In genomic region chr5:175507671-175508070, GRCh38 we compare ENCODE assay signal across 8 cellular contexts. TPM values are rescaled to one million over a fixed set of nuclear protein-coding genes. Genes with fewer than 3 reads are reported as not detected.
DNase-seq lines count a peak whose midpoint lies in the region; ATAC-seq lines count a peak whose summit lies in the region.
"Not testable (repeated sequence)": the region's sequence is repeated elsewhere in the genome, so short reads cannot be mapped to it uniquely, and the experiment has no call there.

No MANE protein-coding gene starts in this region.

- H3K4me3 ChIP-seq in CD4-positive, alpha-beta memory T cell (ENCODE audit: low read length in 2 of 2) = not testable (repeated sequence)

- ATAC-seq in activated naive CD8-positive, alpha-beta T cell treated with anti-CD3 and anti-CD28 coated beads, Interleukin-2, amount 10 ng/mL, durations not matched to agents 7 days and 5 days (ENCODE audit: low read depth) = peak; percentile 96

- peak; percentile 28 to 63 (median 45) for DNase-seq in CD4-positive, alpha-beta memory T cell
- peak; percentile 86 for DNase-seq in activated CD4-positive, alpha-beta T cell treated with anti-CD3 and anti-CD28 coated beads, Interleukin-2, amount 10 ng/mL, durations not matched to agents 24 days and 14 days
- DNase-seq in activated T-cell treated with anti-CD3 and anti-CD28 coated beads for 1 hour (ENCODE audit: low read depth) = peak; percentile 22
- DNase-seq in activated effector memory CD4-positive, alpha-beta T cell treated with anti-CD3 and anti-CD28 coated beads, Interleukin-2, amount 50 U/mL, for 16 hours = peak; percentile 77
- DNase-seq in activated naive CD8-positive, alpha-beta T cell treated with anti-CD3 and anti-CD28 coated beads, Interleukin-2, amount 10 ng/mL, durations not matched to agents 7 days and 5 days = not testable (repeated sequence)
- peak; percentile 51 for DNase-seq in stimulated activated CD4-positive, alpha-beta T cell treated with anti-CD3 and anti-CD28 coated beads, Interleukin-15, amount 100 ng/mL, for 24 hours
- DNase-seq in stimulated activated CD8-positive, alpha-beta memory T cell treated with anti-CD3 and anti-CD28 coated beads, Interleukin-7, amount 100 ng/mL, for 4 hours (ENCODE audit: low read depth in 2 of 2) = peak; percentile 49 to 52

- peaks cover 11 to 39% (median 23%) of the 10 kb centered on the region in 4 donors for H3K4me1 Mint-ChIP-seq in CD4-positive, alpha-beta memory T cell
- H3K4me1 Mint-ChIP-seq in T-helper 1 cell treated with Interleukin-12 subunit alpha and Interleukin-12 subunit beta and Interleukin-4 antibody, amounts not matched to agents 30 μg/mL and 1 μg/mL, for 36 hours (ENCODE audit: low read depth) = peaks cover 32% of the 10 kb centered on the region
- H3K4me1 Mint-ChIP-seq in activated CD4-positive, alpha-beta T cell treated with anti-CD3 and anti-CD28 coated beads, Interleukin-2, amount 10 ng/mL, durations not matched to agents 24 days and 14 days = peaks cover 37% of the 10 kb centered on the region
- H3K4me1 Mint-ChIP-seq in activated naive CD8-positive, alpha-beta T cell treated with anti-CD3 and anti-CD28 coated beads, Interleukin-2, amount 10 ng/mL, durations not matched to agents 7 days and 5 days = peaks cover 31% of the 10 kb centered on the region

- peaks cover 18% of the 10 kb centered on the region for H3K4me1 ChIP-seq in CD4-positive, alpha-beta memory T cell (ENCODE audit: insufficient read depth, low read length)

- H3K36me3 Mint-ChIP-seq in CD4-positive, alpha-beta memory T cell = peaks cover 56 to 65% of the 10 kb centered on the region in 2 donors
- peaks cover 50% of the 10 kb centered on the region for H3K36me3 Mint-ChIP-seq in T-helper 1 cell treated with Interleukin-12 subunit alpha and Interleukin-12 subunit beta and Interleukin-4 antibody, amounts not matched to agents 30 μg/mL and 1 μg/mL, for 36 hours (ENCODE audit: low read depth)
- H3K36me3 Mint-ChIP-seq in activated CD4-positive, alpha-beta T cell treated with anti-CD3 and anti-CD28 coated beads, Interleukin-2, amount 10 ng/mL, durations not matched to agents 24 days and 14 days (ENCODE audit: low read depth) = peaks cover 79% of the 10 kb centered on the region
- H3K36me3 Mint-ChIP-seq in activated naive CD8-positive, alpha-beta T cell treated with anti-CD3 and anti-CD28 coated beads, Interleukin-2, amount 10 ng/mL, durations not matched to agents 7 days and 5 days = peaks cover 51% of the 10 kb centered on the region

- intact Hi-C loops in CD4-positive, alpha-beta memory T cell (cut with micrococcal nuclease) = loop anchor here (2.0 kb wide), 1 partner anchor 13 kb away; no protein-coding TSS in a partner anchor
- intact Hi-C loops in activated CD4-positive, alpha-beta T cell treated with anti-CD3 and anti-CD28 coated beads, Interleukin-2, amount 10 ng/mL, durations not matched to agents 24 days and 14 days (cut with micrococcal nuclease) = loop anchor here (1.0 kb wide), 1 partner anchor 10 kb away; no protein-coding TSS in a partner anchor

- H3K27me3 ChIP-seq in CD4-positive, alpha-beta memory T cell (ENCODE audit: insufficient read depth, low read length) = not testable (repeated sequence)

- not testable (repeated sequence) for H3K9me3 Mint-ChIP-seq in CD4-positive, alpha-beta memory T cell; T-helper 1 cell treated with Interleukin-12 subunit alpha and Interleukin-12 subunit beta and Interleukin-4 antibody, amounts not matched to agents 30 μg/mL and 1 μg/mL, for 36 hours; activated CD4-positive, alpha-beta T cell treated with anti-CD3 and anti-CD28 coated beads, Interleukin-2, amount 10 ng/mL, durations not matched to agents 24 days and 14 days; activated naive CD8-positive, alpha-beta T cell treated with anti-CD3 and anti-CD28 coated beads, Interleukin-2, amount 10 ng/mL, durations not matched to agents 7 days and 5 days

- not testable (repeated sequence) for H3K27ac ChIP-seq in CD4-positive, alpha-beta memory T cell (ENCODE audit: low read depth, low read length)

- H3K9me3 ChIP-seq in CD4-positive, alpha-beta memory T cell (ENCODE audit: control insufficient read depth in 1 of 2, low read length in 2 of 2) = not testable (repeated sequence)

- H3K27me3 Mint-ChIP-seq in CD4-positive, alpha-beta memory T cell; T-helper 1 cell treated with Interleukin-12 subunit alpha and Interleukin-12 subunit beta and Interleukin-4 antibody, amounts not matched to agents 30 μg/mL and 1 μg/mL, for 36 hours (ENCODE audit: low read depth); activated CD4-positive, alpha-beta T cell treated with anti-CD3 and anti-CD28 coated beads, Interleukin-2, amount 10 ng/mL, durations not matched to agents 24 days and 14 days; activated naive CD8-positive, alpha-beta T cell treated with anti-CD3 and anti-CD28 coated beads, Interleukin-2, amount 10 ng/mL, durations not matched to agents 7 days and 5 days: not testable (repeated sequence)

- H3K27ac Mint-ChIP-seq in CD4-positive, alpha-beta memory T cell = peak overlapping the region in 6 of 7 donors; percentile 22 to 82 (median 64)
- peak overlapping the region; percentile 71 for H3K27ac Mint-ChIP-seq in T-helper 1 cell treated with Interleukin-12 subunit alpha and Interleukin-12 subunit beta and Interleukin-4 antibody, amounts not matched to agents 30 μg/mL and 1 μg/mL, for 36 hours
- H3K27ac Mint-ChIP-seq in activated CD4-positive, alpha-beta T cell treated with anti-CD3 and anti-CD28 coated beads, Interleukin-2, amount 10 ng/mL, durations not matched to agents 24 days and 14 days = peak overlapping the region; percentile 86
- peak overlapping the region; percentile 73 for H3K27ac Mint-ChIP-seq in activated naive CD8-positive, alpha-beta T cell treated with anti-CD3 and anti-CD28 coated beads, Interleukin-2, amount 10 ng/mL, durations not matched to agents 7 days and 5 days

- CTCF ChIA-PET in CD4-positive, alpha-beta memory T cell (lab: Charles Lee; ENCODE audit: partially characterized antibody) = interaction anchor here (1.1 to 1.4 kb wide), 2 partner anchors 27 to 43 kb away, joined by 5 to 6 read pairs; no protein-coding TSS in a partner anchor

- POLR2A ChIA-PET in CD4-positive, alpha-beta memory T cell (lab: Charles Lee; ENCODE audit: partially characterized antibody) = interaction anchor here (1.0 to 1.1 kb wide), 2 partner anchors 12 to 18 kb away, joined by 3 read pairs; no protein-coding TSS in a partner anchor
- POLR2A ChIA-PET in activated naive CD8-positive, alpha-beta T cell treated with anti-CD3 and anti-CD28 coated beads, Interleukin-2, amount 10 ng/mL, durations not matched to agents 7 days and 5 days (lab: Charles Lee) = interaction anchor here (0.6 to 1.2 kb wide), 4 partner anchors 9 to 27 kb away, joined by 3 to 12 read pairs (median 6); no protein-coding TSS in a partner anchor

- peak overlapping the region in 5 of 8 donors; percentile 1 to 67 (median 45) for H3K4me3 Mint-ChIP-seq in CD4-positive, alpha-beta memory T cell
- not testable (repeated sequence) for H3K4me3 Mint-ChIP-seq in T-helper 1 cell treated with Interleukin-12 subunit alpha and Interleukin-12 subunit beta and Interleukin-4 antibody, amounts not matched to agents 30 μg/mL and 1 μg/mL, for 36 hours
- peak overlapping the region; percentile 49 for H3K4me3 Mint-ChIP-seq in activated CD4-positive, alpha-beta T cell treated with anti-CD3 and anti-CD28 coated beads, Interleukin-2, amount 10 ng/mL, durations not matched to agents 24 days and 14 days
- H3K4me3 Mint-ChIP-seq in activated naive CD8-positive, alpha-beta T cell treated with anti-CD3 and anti-CD28 coated beads, Interleukin-2, amount 10 ng/mL, durations not matched to agents 7 days and 5 days = peak overlapping the region; percentile 29

- H3K36me3 ChIP-seq in CD4-positive, alpha-beta memory T cell (ENCODE audit: insufficient read depth, low read length) = peaks cover 32% of the 10 kb centered on the region

RNA-seq across cellular contexts. Expression of gene SFXN1, which starts 29.3 kb away (rescaled TPM):
- total RNA-seq in CD4-positive, alpha-beta memory T cell = 100 to 1,000 TPM in 1 of 2 experiments, 10 to 100 TPM in 1; 99.2 to 111 TPM
- polyA plus RNA-seq in CD4-positive, alpha-beta memory T cell = 10 to 100 TPM; 75.9 to 83.9 TPM
- total RNA-seq in activated CD4-positive, alpha-beta T cell treated with anti-CD3 and anti-CD28 coated beads, Interleukin-2, amount 10 ng/mL, durations not matched to agents 24 days and 14 days = 390 and 404 TPM in 2 replicates
- total RNA-seq in activated naive CD8-positive, alpha-beta T cell treated with anti-CD3 and anti-CD28 coated beads, Interleukin-2, amount 10 ng/mL, durations not matched to agents 7 days and 5 days = 100 to 1,000 TPM; 188 to 194 TPM
